8 cellular contexts compared by ENCODE assay signal in the genomic region with DNA sequence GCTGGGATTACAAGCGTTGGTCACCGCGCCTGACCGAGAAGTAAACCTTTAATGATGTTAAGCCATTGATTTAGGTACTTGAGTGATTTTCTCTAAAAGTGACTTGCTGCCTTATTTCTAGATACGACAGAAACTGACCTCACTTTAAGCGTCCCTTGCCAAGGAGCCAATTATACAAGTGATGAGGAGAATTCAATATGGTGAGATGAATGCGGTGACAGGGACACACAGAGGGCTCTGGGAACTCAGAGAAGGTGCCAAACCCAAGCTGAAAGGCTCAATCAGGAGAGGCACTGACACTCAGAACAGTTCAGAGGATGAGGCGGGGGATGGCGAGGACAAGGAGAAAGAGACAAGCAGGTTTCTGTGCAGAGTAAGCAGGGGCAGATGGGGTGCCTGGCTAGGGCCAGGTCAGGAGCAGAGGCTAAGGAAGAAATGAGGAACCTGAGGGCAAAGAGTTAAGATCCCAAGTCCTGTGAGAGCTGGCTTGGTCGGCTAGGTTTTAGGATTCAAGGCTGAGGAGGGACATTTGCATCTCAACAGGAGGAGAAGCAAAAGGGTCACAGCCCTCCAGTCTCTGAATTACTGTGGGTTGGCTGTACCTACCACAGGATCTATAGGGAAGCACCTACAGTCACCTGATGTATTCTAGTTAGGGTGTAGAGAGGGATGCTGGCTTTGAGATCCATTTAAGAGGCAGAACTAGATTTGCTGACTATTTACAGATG.
"Had no signal": no experiment of that assay in that cellular context is flagged by ENCODE, and none has a peak within 500 bp of the region (broad histone marks: within the 10 kb centered on the region; RNA-seq: fewer than 3 reads in every experiment).

No MANE protein-coding gene starts in this region.

- DNase-seq: GOT3, H9, HCEC 1CT, HFFc6, KBM-7 had no signal

- H3K4me2 ChIP-seq: KMS-11 had no signal

- H3K27ac ChIP-seq: HL-60, KMS-11 had no signal

- FAIRE-seq: HepG2 had no signal

- H3K9ac ChIP-seq: KMS-11 had no signal

- ATAC-seq: HepG2 had no signal
